Comparison of ENCODE assay signal across 2 cellular contexts in the genomic region with DNA sequence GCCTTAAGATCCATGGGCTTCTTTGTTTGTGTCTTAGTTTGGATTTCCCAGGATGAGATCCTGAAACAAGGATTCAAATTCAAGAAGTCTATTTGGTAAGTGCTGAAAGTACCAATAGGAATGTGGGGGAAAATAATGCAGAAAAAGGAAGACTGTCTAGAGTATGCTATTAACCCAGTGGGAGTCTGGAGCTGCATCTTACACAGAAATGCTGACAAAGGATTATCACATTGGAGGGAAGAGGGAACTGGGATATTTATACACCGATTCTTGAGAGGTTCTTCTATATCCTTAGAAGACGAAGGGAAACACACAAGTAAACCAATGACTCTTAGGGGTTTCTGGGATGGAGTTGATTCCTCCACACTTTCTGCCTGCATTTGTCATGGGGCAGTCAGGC.
TF ChIP-seq lines count a peak whose summit lies in the region.

No MANE protein-coding gene starts in this region.

TF ChIP-seq in K562, 482 proteins besides CTCF, POLR2A, EP300 and RAD21 (continued from another document):
- TF ChIP-seq PHF8 (IDR thresholded peaks at IDR 0.05; ENCODE audit: borderline replicate concordance, low read length) (no peak), TCF3 (CRISPR knock-in tag; IDR thresholded peaks at IDR 0.05) (no peak), ZNF717 (CRISPR knock-in tag; IDR thresholded peaks at IDR 0.05) (no peak), RBBP5 (IDR thresholded peaks at IDR 0.05; ENCODE audit: borderline replicate concordance, insufficient read depth, low read length, poor library complexity, severe bottlenecking) (no peak), DACH1 (IDR thresholded peaks at IDR 0.05; ENCODE audit: partially characterized antibody) (no peak), CBX3 (IDR thresholded peaks at IDR 0.05; ENCODE audit: borderline replicate concordance in 1 of 2, low read length in 2 of 2) (no peak), SMAD1 (IDR thresholded peaks at IDR 0.05; ENCODE audit: low read depth, low read length, partially characterized antibody) (no peak), RFX5 (IDR thresholded peaks at IDR 0.05; ENCODE audit: low read depth, low read length) (no peak), RFX1 (IDR thresholded peaks at IDR 0.05) (no peak), TOE1 (IDR thresholded peaks at IDR 0.05; ENCODE audit: borderline replicate concordance) (no peak), TOE1 (CRISPR knock-in tag; IDR thresholded peaks at IDR 0.05; ENCODE audit: borderline replicate concordance, low read depth) (no peak), MAFF (IDR thresholded peaks at IDR 0.05; ENCODE audit: low read length) (peak; percentile 37), NFATC3 (IDR thresholded peaks at IDR 0.05) (no peak), SUPT5H (IDR thresholded peaks at IDR 0.05) (no peak), TARDBP (IDR thresholded peaks at IDR 0.05) (no peak), DIDO1 (tag; IDR thresholded peaks at IDR 0.05; ENCODE audit: low read depth) (no peak), CBFA2T2 (conservative IDR thresholded peaks at IDR 0.05) (no peak), MAFG (tag; conservative IDR thresholded peaks at IDR 0.05) (0 out of 2 replicates have a peak, but pooled peaks have one; percentile 8), DDX20 (tag; IDR thresholded peaks at IDR 0.05; ENCODE audit: low read depth) (no peak), PRMT5 (CRISPR knock-in tag; IDR thresholded peaks at IDR 0.05) (no peak), ZNF316 (IDR thresholded peaks at IDR 0.05) (peak; percentile 44; the same call in 1 of the 2 replicates), RNF2 (IDR thresholded peaks at IDR 0.05) (no peak), HNRNPL (IDR thresholded peaks at IDR 0.05; ENCODE audit: low read depth, low read length) (no peak), ZNF695 (CRISPR knock-in tag; IDR thresholded peaks at IDR 0.05) (no peak)
- TF ChIP-seq, protein P1, sequence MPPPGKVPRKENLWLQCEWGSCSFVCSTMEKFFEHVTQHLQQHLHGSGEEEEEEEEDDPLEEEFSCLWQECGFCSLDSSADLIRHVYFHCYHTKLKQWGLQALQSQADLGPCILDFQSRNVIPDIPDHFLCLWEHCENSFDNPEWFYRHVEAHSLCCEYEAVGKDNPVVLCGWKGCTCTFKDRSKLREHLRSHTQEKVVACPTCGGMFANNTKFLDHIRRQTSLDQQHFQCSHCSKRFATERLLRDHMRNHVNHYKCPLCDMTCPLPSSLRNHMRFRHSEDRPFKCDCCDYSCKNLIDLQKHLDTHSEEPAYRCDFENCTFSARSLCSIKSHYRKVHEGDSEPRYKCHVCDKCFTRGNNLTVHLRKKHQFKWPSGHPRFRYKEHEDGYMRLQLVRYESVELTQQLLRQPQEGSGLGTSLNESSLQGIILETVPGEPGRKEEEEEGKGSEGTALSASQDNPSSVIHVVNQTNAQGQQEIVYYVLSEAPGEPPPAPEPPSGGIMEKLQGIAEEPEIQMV (tag; conservative IDR thresholded peaks at IDR 0.05; ENCODE audit: low read depth): no peak
- TF ChIP-seq, protein P2, sequence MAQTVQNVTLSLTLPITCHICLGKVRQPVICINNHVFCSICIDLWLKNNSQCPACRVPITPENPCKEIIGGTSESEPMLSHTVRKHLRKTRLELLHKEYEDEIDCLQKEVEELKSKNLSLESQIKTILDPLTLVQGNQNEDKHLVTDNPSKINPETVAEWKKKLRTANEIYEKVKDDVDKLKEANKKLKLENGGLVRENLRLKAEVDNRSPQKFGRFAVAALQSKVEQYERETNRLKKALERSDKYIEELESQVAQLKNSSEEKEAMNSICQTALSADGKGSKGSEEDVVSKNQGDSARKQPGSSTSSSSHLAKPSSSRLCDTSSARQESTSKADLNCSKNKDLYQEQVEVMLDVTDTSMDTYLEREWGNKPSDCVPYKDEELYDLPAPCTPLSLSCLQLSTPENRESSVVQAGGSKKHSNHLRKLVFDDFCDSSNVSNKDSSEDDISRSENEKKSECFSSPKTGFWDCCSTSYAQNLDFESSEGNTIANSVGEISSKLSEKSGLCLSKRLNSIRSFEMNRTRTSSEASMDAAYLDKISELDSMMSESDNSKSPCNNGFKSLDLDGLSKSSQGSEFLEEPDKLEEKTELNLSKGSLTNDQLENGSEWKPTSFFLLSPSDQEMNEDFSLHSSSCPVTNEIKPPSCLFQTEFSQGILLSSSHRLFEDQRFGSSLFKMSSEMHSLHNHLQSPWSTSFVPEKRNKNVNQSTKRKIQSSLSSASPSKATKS (CRISPR knock-in tag; IDR thresholded peaks at IDR 0.05): no peak

TF ChIP-seq in neural cell, 6 proteins besides CTCF, POLR2A, EP300 and RAD21 (continued from another document):
- TF ChIP-seq, protein P3, sequence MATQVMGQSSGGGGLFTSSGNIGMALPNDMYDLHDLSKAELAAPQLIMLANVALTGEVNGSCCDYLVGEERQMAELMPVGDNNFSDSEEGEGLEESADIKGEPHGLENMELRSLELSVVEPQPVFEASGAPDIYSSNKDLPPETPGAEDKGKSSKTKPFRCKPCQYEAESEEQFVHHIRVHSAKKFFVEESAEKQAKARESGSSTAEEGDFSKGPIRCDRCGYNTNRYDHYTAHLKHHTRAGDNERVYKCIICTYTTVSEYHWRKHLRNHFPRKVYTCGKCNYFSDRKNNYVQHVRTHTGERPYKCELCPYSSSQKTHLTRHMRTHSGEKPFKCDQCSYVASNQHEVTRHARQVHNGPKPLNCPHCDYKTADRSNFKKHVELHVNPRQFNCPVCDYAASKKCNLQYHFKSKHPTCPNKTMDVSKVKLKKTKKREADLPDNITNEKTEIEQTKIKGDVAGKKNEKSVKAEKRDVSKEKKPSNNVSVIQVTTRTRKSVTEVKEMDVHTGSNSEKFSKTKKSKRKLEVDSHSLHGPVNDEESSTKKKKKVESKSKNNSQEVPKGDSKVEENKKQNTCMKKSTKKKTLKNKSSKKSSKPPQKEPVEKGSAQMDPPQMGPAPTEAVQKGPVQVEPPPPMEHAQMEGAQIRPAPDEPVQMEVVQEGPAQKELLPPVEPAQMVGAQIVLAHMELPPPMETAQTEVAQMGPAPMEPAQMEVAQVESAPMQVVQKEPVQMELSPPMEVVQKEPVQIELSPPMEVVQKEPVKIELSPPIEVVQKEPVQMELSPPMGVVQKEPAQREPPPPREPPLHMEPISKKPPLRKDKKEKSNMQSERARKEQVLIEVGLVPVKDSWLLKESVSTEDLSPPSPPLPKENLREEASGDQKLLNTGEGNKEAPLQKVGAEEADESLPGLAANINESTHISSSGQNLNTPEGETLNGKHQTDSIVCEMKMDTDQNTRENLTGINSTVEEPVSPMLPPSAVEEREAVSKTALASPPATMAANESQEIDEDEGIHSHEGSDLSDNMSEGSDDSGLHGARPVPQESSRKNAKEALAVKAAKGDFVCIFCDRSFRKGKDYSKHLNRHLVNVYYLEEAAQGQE (IDR thresholded peaks at IDR 0.05; ENCODE audit: borderline replicate concordance): peak; percentile 93
